Comparison of ENCODE assay signal across 16 cellular contexts in the genomic region with DNA sequence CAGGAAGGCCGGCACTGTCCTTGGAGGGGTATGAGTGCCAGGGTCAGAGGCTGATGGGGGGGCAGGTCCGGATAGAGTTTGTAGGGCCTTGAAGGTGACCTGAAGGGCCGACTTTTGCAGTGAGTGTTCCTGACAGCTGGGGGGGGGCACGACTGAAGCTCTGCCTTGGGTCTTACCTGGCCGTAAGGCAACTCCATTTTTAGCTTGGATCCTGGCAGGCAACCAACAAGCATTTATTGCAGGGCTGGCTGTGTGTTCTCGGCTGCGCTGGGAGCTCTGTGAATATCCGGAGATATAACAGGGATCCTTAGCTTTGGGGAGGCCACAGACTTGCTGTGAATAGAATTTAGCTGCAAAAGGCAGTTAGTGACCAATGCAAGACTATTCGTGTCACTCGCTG.
DNase-seq lines count a peak whose midpoint lies in the region; TF ChIP-seq lines count a peak whose summit lies in the region.
"Had no signal": no experiment of that assay in that cellular context is flagged by ENCODE, and none has a peak within 500 bp of the region (broad histone marks: within the 10 kb centered on the region; RNA-seq: fewer than 3 reads in every experiment).

No MANE protein-coding gene starts in this region.

- no peaks in the 10 kb centered on the region for H3K27me3 Mint-ChIP-seq in activated CD4-positive, alpha-beta T cell treated with anti-CD3 and anti-CD28 coated beads, Interleukin-2, amount 10 ng/mL, durations not matched to agents 24 days and 14 days
- H3K27me3 Mint-ChIP-seq in brain (peaks cover 3% of the 10 kb centered on the region), neural progenitor cell (ENCODE audit: insufficient read depth, low read depth) (peaks cover 5% of the 10 kb centered on the region), progenitor cell of endocrine pancreas (no peaks in the 10 kb centered on the region)

- peak overlapping the region; percentile 29 for H3K27ac Mint-ChIP-seq in activated CD4-positive, alpha-beta T cell treated with anti-CD3 and anti-CD28 coated beads, Interleukin-2, amount 10 ng/mL, durations not matched to agents 24 days and 14 days
- peak overlapping the region; percentile 39 to 98 (median 85) for H3K27ac Mint-ChIP-seq in brain
- H3K27ac Mint-ChIP-seq in neural progenitor cell, result peak overlapping the region; percentile 96
- H3K27ac Mint-ChIP-seq in progenitor cell of endocrine pancreas, result no peak overlapping the region
- H3K27ac Mint-ChIP-seq: activated CD4-positive, alpha-beta T cell treated with anti-CD3 and anti-CD28 coated beads for 36 hours; stimulated activated naive CD8-positive, alpha-beta T cell treated with anti-CD3 and anti-CD28 coated beads, Interleukin-15, Interleukin-2, amounts not matched to agents 100 ng/mL and 50 ng/mL, for 24 hours had no signal

- H3K4me2 ChIP-seq in neural progenitor cell (no peak overlapping the region), PC-9 (no peak overlapping the region)

- H3K9me3 Mint-ChIP-seq in activated CD4-positive, alpha-beta T cell treated with anti-CD3 and anti-CD28 coated beads, Interleukin-2, amount 10 ng/mL, durations not matched to agents 24 days and 14 days, result peaks cover 3% of the 10 kb centered on the region
- peaks cover 2 to 6% (median 3%) of the 10 kb centered on the region in 5 experiments for H3K9me3 Mint-ChIP-seq in brain
- peaks cover 3% of the 10 kb centered on the region for H3K9me3 Mint-ChIP-seq in neural progenitor cell
- no peaks in the 10 kb centered on the region for H3K9me3 Mint-ChIP-seq in progenitor cell of endocrine pancreas (ENCODE audit: low read depth)

- peaks cover 49% of the 10 kb centered on the region for H3K4me1 ChIP-seq in neural progenitor cell
- H3K4me1 ChIP-seq in transverse colon, result peaks cover 6 to 51% (median 15%) of the 10 kb centered on the region in 4 donors
- no peaks in the 10 kb centered on the region for H3K4me1 ChIP-seq in PC-9 (replicated peaks; ENCODE audit: insufficient read depth)
- H3K4me1 ChIP-seq: SJCRH30 had no signal

- no peak overlapping the region for H3K4me3 ChIP-seq in neural progenitor cell
- no peak overlapping the region for H3K4me3 ChIP-seq in transverse colon
- H3K4me3 ChIP-seq in PC-9, result no peak overlapping the region
- H3K4me3 ChIP-seq: SJCRH30, spleen had no signal

- H3K9me2 ChIP-seq in PC-9 (ENCODE audit: insufficient read depth), result no peaks in the 10 kb centered on the region

- H3K79me2 ChIP-seq in neural progenitor cell (ENCODE audit: low read depth), result no peaks in the 10 kb centered on the region
- no peaks in the 10 kb centered on the region for H3K79me2 ChIP-seq in PC-9 (ENCODE audit: low read depth)

- no TSS peak for BruUV-seq in PC-9 (replicated peaks; lab: Mats Ljungman, UMichigan)

- peaks cover 3% of the 10 kb centered on the region for H3K36me3 Mint-ChIP-seq in activated CD4-positive, alpha-beta T cell treated with anti-CD3 and anti-CD28 coated beads, Interleukin-2, amount 10 ng/mL, durations not matched to agents 24 days and 14 days (ENCODE audit: low read depth)
- H3K36me3 Mint-ChIP-seq in brain, result no peaks in the 10 kb centered on the region
- peaks cover 4% of the 10 kb centered on the region for H3K36me3 Mint-ChIP-seq in neural progenitor cell
- no peaks in the 10 kb centered on the region for H3K36me3 Mint-ChIP-seq in progenitor cell of endocrine pancreas (ENCODE audit: insufficient read depth)

- intact Hi-C loops in activated CD4-positive, alpha-beta T cell treated with anti-CD3 and anti-CD28 coated beads, Interleukin-2, amount 10 ng/mL, durations not matched to agents 24 days and 14 days (cut with micrococcal nuclease), result loop anchor here (5.0 kb wide), 1 partner anchor 287 kb away; a partner anchor contains a TSS
- intact Hi-C loops in transverse colon (cut with DNase I; ENCODE audit: low total_unique reads) (loop anchor here (5.0 kb wide), 3 partner anchors 72 to 262 kb away; no protein-coding TSS in a partner anchor), PC-9 (cut with micrococcal nuclease; ENCODE audit: unreplicated experiment) (loop anchor here (10.0 kb wide), 1 partner anchor 129 kb away; a partner anchor contains a TSS)

- H3F3A ChIP-seq in neural progenitor cell (ENCODE audit: low read depth) (peaks cover 56% of the 10 kb centered on the region), PC-9 (ENCODE audit: insufficient read depth, low read depth) (no peaks in the 10 kb centered on the region)

- H4K20me1 ChIP-seq in neural progenitor cell (ENCODE audit: low read depth) (no peaks in the 10 kb centered on the region), PC-9 (ENCODE audit: insufficient read depth) (no peaks in the 10 kb centered on the region)

- 70 to 90% methylated on average over 2 to 10 of the region's 10 CpGs for WGBS in transverse colon (ENCODE audit: low coverage in 1 of 2), 2 donors

- H3K9me3 ChIP-seq in neural progenitor cell (ENCODE audit: low read depth) (no peaks in the 10 kb centered on the region), transverse colon (no peaks in the 10 kb centered on the region), PC-9 (ENCODE audit: insufficient read depth, low read depth) (no peaks in the 10 kb centered on the region)
- H3K9me3 ChIP-seq: Caco-2, SJCRH30, spleen had no signal

- peaks cover 52% of the 10 kb centered on the region for H3K4me1 Mint-ChIP-seq in activated CD4-positive, alpha-beta T cell treated with anti-CD3 and anti-CD28 coated beads, Interleukin-2, amount 10 ng/mL, durations not matched to agents 24 days and 14 days
- H3K4me1 Mint-ChIP-seq in brain (peaks cover 66% of the 10 kb centered on the region), neural progenitor cell (peaks cover 69% of the 10 kb centered on the region), progenitor cell of endocrine pancreas (ENCODE audit: low read depth) (peaks cover 22% of the 10 kb centered on the region)

- H3K9ac ChIP-seq in neural progenitor cell, result no peak overlapping the region

- DNase-seq in activated CD4-positive, alpha-beta T cell treated with anti-CD3 and anti-CD28 coated beads, Interleukin-2, amount 10 ng/mL, durations not matched to agents 24 days and 14 days, result no peak
- DNase-seq in activated CD4-positive, alpha-beta T cell treated with anti-CD3 and anti-CD28 coated beads, Interleukin-2, amount 50 U/mL, for 4 hours, result no peak
- no peak for DNase-seq in neural progenitor cell (ENCODE audit: low spot score)
- DNase-seq in transverse colon, result peak; percentile 31
- DNase-seq in GM20000 (ENCODE audit: low spot score), result no peak
- DNase-seq in progenitor cell of endocrine pancreas (ENCODE audit: low spot score, unreplicated experiment), result no peak
- no peak for DNase-seq in PC-9
- DNase-seq: activated CD4-positive, alpha-beta T cell treated with anti-CD3 and anti-CD28 coated beads for 36 hours; Caco-2; erythroblast; midbrain; NCI-H187 treated with DMSO at 0.1 percent for 48 hours; spleen had no signal

- no peak overlapping the region for H2AFZ ChIP-seq in neural progenitor cell (replicated peaks)
- H2AFZ ChIP-seq in PC-9, result no peak overlapping the region

- in situ Hi-C loops in transverse colon (cut with MboI; ENCODE audit: low pct_ligation_motif_present in 1 of 4, low pct_unique_long_range_greater_than_20kb in 1 of 4, low sequenced_read_pairs in 3 of 4), result loop anchor here in 2 of 4 donors (10.0 to 25.0 kb wide), 2 partner anchors 267 to 279 kb away; no protein-coding TSS in a partner anchor

- H3K36me3 ChIP-seq in neural progenitor cell (no peaks in the 10 kb centered on the region), transverse colon (no peaks in the 10 kb centered on the region), PC-9 (ENCODE audit: low read depth) (no peaks in the 10 kb centered on the region)
- H3K36me3 ChIP-seq: SJCRH30, spleen had no signal

- CTCF ChIA-PET in PC-9 (lab: Charles Lee), result no interaction called here

- no peak for TF ChIP-seq POLR2A in transverse colon (IDR thresholded peaks at IDR 0.05)

- H3K27ac ChIP-seq in neural progenitor cell (peak overlapping the region; percentile 44), transverse colon (peak overlapping the region; percentile 5 to 79 (median 66)), PC-9 (no peak overlapping the region)
- H3K27ac ChIP-seq: SJCRH30 had no signal

- TF ChIP-seq CTCF in brain (conservative IDR thresholded peaks at IDR 0.05) (no peak), neural progenitor cell (IDR thresholded peaks at IDR 0.05) (no peak), transverse colon (IDR thresholded peaks at IDR 0.05) (no peak), GM20000 (IDR thresholded peaks at IDR 0.05; ENCODE audit: extremely low read depth, missing control alignments) (no peak), progenitor cell of endocrine pancreas (IDR thresholded peaks at IDR 0.05; ENCODE audit: unreplicated experiment) (no peak), PC-9 (conservative IDR thresholded peaks at IDR 0.05) (no peak)

- H3K4me3 Mint-ChIP-seq in activated CD4-positive, alpha-beta T cell treated with anti-CD3 and anti-CD28 coated beads, Interleukin-2, amount 10 ng/mL, durations not matched to agents 24 days and 14 days, result no peak overlapping the region
- H3K4me3 Mint-ChIP-seq in brain (no peak overlapping the region), neural progenitor cell (no peak overlapping the region), progenitor cell of endocrine pancreas (ENCODE audit: low read depth) (no peak overlapping the region)
- H3K4me3 Mint-ChIP-seq: activated CD4-positive, alpha-beta T cell treated with anti-CD3 and anti-CD28 coated beads for 36 hours; stimulated activated naive CD8-positive, alpha-beta T cell treated with anti-CD3 and anti-CD28 coated beads, Interleukin-15, Interleukin-2, amounts not matched to agents 100 ng/mL and 50 ng/mL, for 24 hours had no signal

- POLR2A ChIA-PET in PC-9 (lab: Charles Lee; ENCODE audit: unreplicated experiment), result no interaction called here

- no peaks in the 10 kb centered on the region for H3K27me3 ChIP-seq in neural progenitor cell
- H3K27me3 ChIP-seq in transverse colon, result no peaks in the 10 kb centered on the region
- H3K27me3 ChIP-seq in PC-9 (ENCODE audit: insufficient read depth, low read depth), result no peaks in the 10 kb centered on the region
- H3K27me3 ChIP-seq: SJCRH30 had no signal

- no peak for TF ChIP-seq EP300 in transverse colon (IDR thresholded peaks at IDR 0.05; ENCODE audit: low read depth)
